In the genomic region with DNA sequence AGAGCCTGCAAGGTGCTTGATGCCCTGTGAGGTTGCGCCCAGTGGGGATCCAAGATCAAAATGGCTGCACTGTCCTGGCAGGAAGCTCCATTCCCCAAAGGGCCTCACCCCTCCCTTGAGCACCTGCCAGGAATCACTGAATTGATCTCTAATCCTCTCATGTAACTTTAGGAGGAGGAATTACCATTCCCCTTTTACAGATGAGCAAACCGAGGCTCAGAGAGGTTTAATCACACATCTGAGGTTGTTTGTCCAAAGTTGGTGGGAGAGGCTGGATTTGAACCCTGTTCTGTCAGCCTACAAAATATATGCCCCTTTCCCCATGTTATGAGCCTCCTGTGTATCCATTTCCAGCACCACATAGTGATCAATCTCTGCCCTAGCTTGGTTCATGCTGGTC, we compare ENCODE assay signal across 3 cellular contexts.
TF ChIP-seq lines count a peak whose summit lies in the region.

No MANE protein-coding gene starts in this region.

TF ChIP-seq in K562, 482 proteins besides CTCF, POLR2A, EP300 and RAD21:
- TF ChIP-seq RBM25 (IDR thresholded peaks at IDR 0.05; ENCODE audit: low read depth, low read length, severe bottlenecking) (peak; percentile 88), ZSCAN29 (IDR thresholded peaks at IDR 0.05) (no peak), BCOR (IDR thresholded peaks at IDR 0.05) (peak; percentile 70), KDM1A (IDR thresholded peaks at IDR 0.05) (peak; percentile 20 to 67; a peak in 3 of 4 replicates), NCOA2 (IDR thresholded peaks at IDR 0.05; ENCODE audit: partially characterized antibody in 2 of 2) (no peak), ADNP (tag; IDR thresholded peaks at IDR 0.05) (peak; percentile 57; the same call in 1 of the 2 replicates), RCOR1 (IDR thresholded peaks at IDR 0.05; ENCODE audit: borderline replicate concordance in 1 of 2, low read depth in 2 of 2, low read length in 2 of 2) (peak in 1 of 2 experiments; percentile 26; a peak in 1 of 4 replicates)
- TF ChIP-seq, protein P1, sequence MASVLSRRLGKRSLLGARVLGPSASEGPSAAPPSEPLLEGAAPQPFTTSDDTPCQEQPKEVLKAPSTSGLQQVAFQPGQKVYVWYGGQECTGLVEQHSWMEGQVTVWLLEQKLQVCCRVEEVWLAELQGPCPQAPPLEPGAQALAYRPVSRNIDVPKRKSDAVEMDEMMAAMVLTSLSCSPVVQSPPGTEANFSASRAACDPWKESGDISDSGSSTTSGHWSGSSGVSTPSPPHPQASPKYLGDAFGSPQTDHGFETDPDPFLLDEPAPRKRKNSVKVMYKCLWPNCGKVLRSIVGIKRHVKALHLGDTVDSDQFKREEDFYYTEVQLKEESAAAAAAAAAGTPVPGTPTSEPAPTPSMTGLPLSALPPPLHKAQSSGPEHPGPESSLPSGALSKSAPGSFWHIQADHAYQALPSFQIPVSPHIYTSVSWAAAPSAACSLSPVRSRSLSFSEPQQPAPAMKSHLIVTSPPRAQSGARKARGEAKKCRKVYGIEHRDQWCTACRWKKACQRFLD (CRISPR knock-in tag; IDR thresholded peaks at IDR 0.05) = 0 out of 2 replicates have a peak, but pooled peaks have one; percentile 42

TF ChIP-seq in endothelial cell of umbilical vein, 7 proteins besides CTCF, POLR2A, EP300 and RAD21:
- TF ChIP-seq JUN (IDR thresholded peaks at IDR 0.05; ENCODE audit: borderline replicate concordance, insufficient read depth, insufficient read length, low read depth) = no peak
- peak; percentile 43 for TF ChIP-seq EZH2 (IDR thresholded peaks at IDR 0.05; ENCODE audit: borderline replicate concordance, low read depth, low read length, severe bottlenecking)

TF ChIP-seq in SK-N-SH, 30 proteins besides CTCF, POLR2A, EP300 and RAD21:
- TF ChIP-seq JUND (IDR thresholded peaks at IDR 0.05) (no peak), CHD2 (IDR thresholded peaks at IDR 0.05; ENCODE audit: low read length, partially characterized antibody) (no peak), NRF1 (IDR thresholded peaks at IDR 0.05; ENCODE audit: low read depth, low read length) (no peak), MXI1 (IDR thresholded peaks at IDR 0.05; ENCODE audit: low read depth, low read length) (no peak), TEAD4 (IDR thresholded peaks at IDR 0.05; ENCODE audit: borderline replicate concordance, insufficient read depth) (no peak), RFX5 (IDR thresholded peaks at IDR 0.05; ENCODE audit: low read length) (no peak), ZBTB33 (IDR thresholded peaks at IDR 0.05; ENCODE audit: borderline replicate concordance, low read depth) (no peak)
- TF ChIP-seq, protein P2, sequence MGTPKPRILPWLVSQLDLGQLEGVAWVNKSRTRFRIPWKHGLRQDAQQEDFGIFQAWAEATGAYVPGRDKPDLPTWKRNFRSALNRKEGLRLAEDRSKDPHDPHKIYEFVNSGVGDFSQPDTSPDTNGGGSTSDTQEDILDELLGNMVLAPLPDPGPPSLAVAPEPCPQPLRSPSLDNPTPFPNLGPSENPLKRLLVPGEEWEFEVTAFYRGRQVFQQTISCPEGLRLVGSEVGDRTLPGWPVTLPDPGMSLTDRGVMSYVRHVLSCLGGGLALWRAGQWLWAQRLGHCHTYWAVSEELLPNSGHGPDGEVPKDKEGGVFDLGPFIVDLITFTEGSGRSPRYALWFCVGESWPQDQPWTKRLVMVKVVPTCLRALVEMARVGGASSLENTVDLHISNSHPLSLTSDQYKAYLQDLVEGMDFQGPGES (IDR thresholded peaks at IDR 0.05; ENCODE audit: low read depth, low read length) = no peak
